1 cellular context compared by ENCODE assay signal in the genomic region with DNA sequence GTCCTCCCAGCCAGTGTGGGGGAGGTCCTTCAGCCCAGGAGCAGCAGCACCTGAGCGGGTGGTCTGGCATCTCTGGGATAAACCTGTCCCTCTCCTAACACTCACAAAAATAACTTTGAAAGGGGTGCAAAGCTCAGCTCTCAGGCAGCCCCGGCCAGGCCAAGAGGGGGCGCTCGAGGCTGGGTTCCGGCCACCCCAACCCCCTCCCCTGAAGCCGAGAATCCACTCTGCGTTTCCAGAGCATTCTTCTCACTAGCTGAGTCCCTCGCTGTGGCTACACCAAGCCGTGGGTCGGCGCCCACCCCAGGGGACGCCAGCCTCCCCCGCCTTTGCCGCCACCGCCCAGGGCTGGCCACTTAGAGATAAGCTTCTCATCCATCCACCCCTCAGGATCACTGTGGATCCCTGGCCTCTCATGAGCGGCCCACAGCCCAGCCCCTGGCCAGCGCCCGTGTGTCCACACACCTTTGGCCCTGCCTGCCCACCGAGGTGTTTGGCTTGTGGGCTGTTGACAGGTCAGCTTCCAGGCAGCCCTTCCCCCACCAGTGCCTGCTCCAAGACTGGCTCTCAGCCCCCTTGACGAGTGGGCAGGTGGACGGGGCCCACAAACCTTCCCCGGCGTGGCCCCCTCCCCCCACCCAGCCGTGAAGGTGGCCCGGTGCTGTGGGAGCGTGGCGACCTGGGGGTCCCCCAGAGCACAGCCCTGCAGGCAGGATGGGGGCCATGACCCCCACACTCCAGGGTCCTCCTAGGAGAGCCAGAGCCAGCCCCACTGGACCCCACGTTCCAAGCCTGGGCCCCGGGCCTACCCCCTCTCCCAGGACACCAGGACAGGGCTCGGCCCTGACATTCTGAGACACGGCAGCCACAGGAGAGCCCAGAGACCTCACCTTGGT.
TF ChIP-seq lines count a peak whose summit lies in the region.

No MANE protein-coding gene starts in this region.

TF ChIP-seq in K562, 482 proteins besides CTCF, POLR2A, EP300 and RAD21 (continued from another document and continues in another):
- TF ChIP-seq, protein P1, sequence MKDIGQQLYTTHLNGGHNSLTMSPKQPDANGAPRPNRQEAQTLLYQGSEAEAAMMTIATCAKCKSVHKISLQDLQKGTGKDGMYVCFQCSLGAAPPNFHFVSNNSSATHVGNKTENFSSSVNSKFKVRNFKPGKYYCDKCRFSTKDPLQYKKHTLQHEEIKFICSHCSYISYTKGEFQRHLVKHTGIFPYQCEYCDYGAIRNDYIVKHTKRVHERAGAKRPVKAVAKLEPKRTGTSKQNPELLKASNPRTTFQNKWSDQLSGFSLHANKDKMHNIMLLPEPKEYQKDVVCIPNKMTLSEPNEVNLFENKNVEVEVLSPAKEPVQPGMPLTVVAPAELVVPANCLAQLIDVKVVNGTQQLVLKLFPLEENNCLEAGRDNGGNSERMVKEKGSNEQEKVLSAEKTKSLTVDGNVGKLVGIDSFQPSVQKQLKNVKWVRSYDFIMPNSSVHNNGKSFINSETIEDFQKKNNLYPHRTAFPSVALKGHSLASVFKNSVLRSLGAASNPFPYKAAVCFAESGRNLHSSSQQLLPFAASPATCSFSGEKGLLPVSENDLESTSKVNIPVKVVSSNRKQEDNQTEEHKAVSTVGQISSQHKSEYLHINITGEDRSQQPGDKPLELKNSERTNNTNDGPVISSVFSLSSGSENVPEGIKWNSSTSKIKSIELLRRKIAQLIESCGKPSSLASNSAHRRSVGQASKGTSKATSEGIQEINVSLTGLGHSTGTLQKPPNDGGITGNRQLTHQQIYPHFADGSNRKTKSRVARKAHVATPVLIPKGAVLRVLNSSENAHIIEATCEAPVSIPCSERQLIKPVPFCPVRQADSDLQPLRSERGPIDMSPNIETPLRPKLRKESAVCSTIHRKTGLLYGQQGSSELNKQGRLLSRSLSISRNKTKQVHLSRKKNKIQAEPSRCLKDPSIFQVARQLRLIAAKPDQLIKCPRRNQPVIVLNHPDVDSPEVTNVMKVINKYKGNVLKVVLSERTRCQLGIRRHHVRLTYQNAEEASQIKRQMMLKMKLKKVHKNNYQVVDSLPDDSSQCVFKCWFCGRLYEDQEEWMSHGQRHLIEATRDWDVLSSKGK (CRISPR knock-in tag; IDR thresholded peaks at IDR 0.05), result no peak
- TF ChIP-seq ZNF12 (CRISPR knock-in tag; IDR thresholded peaks at IDR 0.05) (no peak), POLR2H (tag; IDR thresholded peaks at IDR 0.05; ENCODE audit: low read depth) (no peak), ZNF699 (CRISPR knock-in tag; IDR thresholded peaks at IDR 0.05; ENCODE audit: insufficient replicate concordance) (no peak), MAZ (CRISPR knock-in tag; conservative IDR thresholded peaks at IDR 0.05 in 1 of 2, IDR thresholded peaks at IDR 0.05 in 1 of 2) (peak; percentile 83 to 94; a peak in 3 of 4 replicates), EGR1 (conservative IDR thresholded peaks at IDR 0.05) (peak; percentile 98), PHF21A (IDR thresholded peaks at IDR 0.05; ENCODE audit: borderline replicate concordance, low read depth) (0 out of 2 replicates have a peak, but pooled peaks have one; percentile 15), LCOR (CRISPR knock-in tag; IDR thresholded peaks at IDR 0.05) (0 out of 2 replicates have a peak, but pooled peaks have one; percentile 29), ZFPM2 (CRISPR knock-in tag; IDR thresholded peaks at IDR 0.05) (no peak), PHF8 (IDR thresholded peaks at IDR 0.05; ENCODE audit: borderline replicate concordance, low read length) (peak; percentile 34; the same call in 1 of the 2 replicates), POLR2AphosphoS5 (IDR thresholded peaks at IDR 0.05; ENCODE audit: control insufficient read depth, insufficient read depth, low read depth, low read length) (peak; percentile 47; the same call in 1 of the 2 replicates), HNRNPUL1 (IDR thresholded peaks at IDR 0.05; ENCODE audit: low read length) (no peak), SNRNP70 (optimal IDR thresholded peaks at IDR 0.05; ENCODE audit: low read depth, low read length) (no peak), BCOR (IDR thresholded peaks at IDR 0.05) (peak; percentile 11; the same call in 1 of the 2 replicates), ZNF124 (CRISPR knock-in tag; IDR thresholded peaks at IDR 0.05) (peak; percentile 52; the same call in 1 of the 2 replicates), NFE2 (IDR thresholded peaks at IDR 0.05; ENCODE audit: low read depth) (no peak; the same call in 1 of the 2 replicates), IFI16 (CRISPR knock-in tag; IDR thresholded peaks at IDR 0.05) (no peak), THRAP3 (IDR thresholded peaks at IDR 0.05; ENCODE audit: borderline replicate concordance) (no peak), FOXM1 (IDR thresholded peaks at IDR 0.05; ENCODE audit: low read depth) (no peak), FOXM1 (CRISPR knock-in tag; IDR thresholded peaks at IDR 0.05; ENCODE audit: low read depth) (no peak), HNRNPLL (IDR thresholded peaks at IDR 0.05; ENCODE audit: low read depth, low read length, poor library complexity, severe bottlenecking) (no peak), MECOM (CRISPR knock-in tag; IDR thresholded peaks at IDR 0.05) (no peak), MCM3 (IDR thresholded peaks at IDR 0.05) (no peak), CC2D1A (IDR thresholded peaks at IDR 0.05) (peak; percentile 80), ZNF347 (CRISPR knock-in tag; IDR thresholded peaks at IDR 0.05; ENCODE audit: low read depth) (no peak), ILK (tag; IDR thresholded peaks at IDR 0.05; ENCODE audit: borderline replicate concordance, low read depth) (no peak), SREBF1 (IDR thresholded peaks at IDR 0.05; ENCODE audit: borderline replicate concordance, low read depth, low read length) (no peak), ARID1B (IDR thresholded peaks at IDR 0.05) (peak; percentile 89), POLR2G (IDR thresholded peaks at IDR 0.05; ENCODE audit: low read depth, low read length) (peak; percentile 81), SIX5 (IDR thresholded peaks at IDR 0.05; ENCODE audit: borderline replicate concordance in 1 of 2, insufficient read depth in 1 of 2, low read depth in 1 of 2, low read length in 2 of 2) (no peak), NR1H2 (CRISPR knock-in tag; IDR thresholded peaks at IDR 0.05) (no peak), ZNF274 (IDR thresholded peaks at IDR 0.05; ENCODE audit: borderline replicate concordance, low read depth, low read length) (no peak)
- TF ChIP-seq, protein P2, sequence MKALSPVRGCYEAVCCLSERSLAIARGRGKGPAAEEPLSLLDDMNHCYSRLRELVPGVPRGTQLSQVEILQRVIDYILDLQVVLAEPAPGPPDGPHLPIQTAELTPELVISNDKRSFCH (CRISPR knock-in tag; IDR thresholded peaks at IDR 0.05), result no peak
- TF ChIP-seq, protein P2 (tag; IDR thresholded peaks at IDR 0.05), result peak; percentile 61; the same call in 1 of the 2 replicates
- TF ChIP-seq, protein P3, sequence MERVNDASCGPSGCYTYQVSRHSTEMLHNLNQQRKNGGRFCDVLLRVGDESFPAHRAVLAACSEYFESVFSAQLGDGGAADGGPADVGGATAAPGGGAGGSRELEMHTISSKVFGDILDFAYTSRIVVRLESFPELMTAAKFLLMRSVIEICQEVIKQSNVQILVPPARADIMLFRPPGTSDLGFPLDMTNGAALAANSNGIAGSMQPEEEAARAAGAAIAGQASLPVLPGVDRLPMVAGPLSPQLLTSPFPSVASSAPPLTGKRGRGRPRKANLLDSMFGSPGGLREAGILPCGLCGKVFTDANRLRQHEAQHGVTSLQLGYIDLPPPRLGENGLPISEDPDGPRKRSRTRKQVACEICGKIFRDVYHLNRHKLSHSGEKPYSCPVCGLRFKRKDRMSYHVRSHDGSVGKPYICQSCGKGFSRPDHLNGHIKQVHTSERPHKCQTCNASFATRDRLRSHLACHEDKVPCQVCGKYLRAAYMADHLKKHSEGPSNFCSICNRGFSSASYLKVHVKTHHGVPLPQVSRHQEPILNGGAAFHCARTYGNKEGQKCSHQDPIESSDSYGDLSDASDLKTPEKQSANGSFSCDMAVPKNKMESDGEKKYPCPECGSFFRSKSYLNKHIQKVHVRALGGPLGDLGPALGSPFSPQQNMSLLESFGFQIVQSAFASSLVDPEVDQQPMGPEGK (CRISPR knock-in tag; IDR thresholded peaks at IDR 0.05; ENCODE audit: borderline replicate concordance), result no peak
- TF ChIP-seq, protein P4, sequence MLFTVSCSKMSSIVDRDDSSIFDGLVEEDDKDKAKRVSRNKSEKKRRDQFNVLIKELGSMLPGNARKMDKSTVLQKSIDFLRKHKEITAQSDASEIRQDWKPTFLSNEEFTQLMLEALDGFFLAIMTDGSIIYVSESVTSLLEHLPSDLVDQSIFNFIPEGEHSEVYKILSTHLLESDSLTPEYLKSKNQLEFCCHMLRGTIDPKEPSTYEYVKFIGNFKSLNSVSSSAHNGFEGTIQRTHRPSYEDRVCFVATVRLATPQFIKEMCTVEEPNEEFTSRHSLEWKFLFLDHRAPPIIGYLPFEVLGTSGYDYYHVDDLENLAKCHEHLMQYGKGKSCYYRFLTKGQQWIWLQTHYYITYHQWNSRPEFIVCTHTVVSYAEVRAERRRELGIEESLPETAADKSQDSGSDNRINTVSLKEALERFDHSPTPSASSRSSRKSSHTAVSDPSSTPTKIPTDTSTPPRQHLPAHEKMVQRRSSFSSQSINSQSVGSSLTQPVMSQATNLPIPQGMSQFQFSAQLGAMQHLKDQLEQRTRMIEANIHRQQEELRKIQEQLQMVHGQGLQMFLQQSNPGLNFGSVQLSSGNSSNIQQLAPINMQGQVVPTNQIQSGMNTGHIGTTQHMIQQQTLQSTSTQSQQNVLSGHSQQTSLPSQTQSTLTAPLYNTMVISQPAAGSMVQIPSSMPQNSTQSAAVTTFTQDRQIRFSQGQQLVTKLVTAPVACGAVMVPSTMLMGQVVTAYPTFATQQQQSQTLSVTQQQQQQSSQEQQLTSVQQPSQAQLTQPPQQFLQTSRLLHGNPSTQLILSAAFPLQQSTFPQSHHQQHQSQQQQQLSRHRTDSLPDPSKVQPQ (CRISPR knock-in tag; IDR thresholded peaks at IDR 0.05; ENCODE audit: borderline replicate concordance), result no peak
- TF ChIP-seq, protein P5, sequence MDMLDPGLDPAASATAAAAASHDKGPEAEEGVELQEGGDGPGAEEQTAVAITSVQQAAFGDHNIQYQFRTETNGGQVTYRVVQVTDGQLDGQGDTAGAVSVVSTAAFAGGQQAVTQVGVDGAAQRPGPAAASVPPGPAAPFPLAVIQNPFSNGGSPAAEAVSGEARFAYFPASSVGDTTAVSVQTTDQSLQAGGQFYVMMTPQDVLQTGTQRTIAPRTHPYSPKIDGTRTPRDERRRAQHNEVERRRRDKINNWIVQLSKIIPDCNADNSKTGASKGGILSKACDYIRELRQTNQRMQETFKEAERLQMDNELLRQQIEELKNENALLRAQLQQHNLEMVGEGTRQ (CRISPR knock-in tag; IDR thresholded peaks at IDR 0.05), result no peak
- TF ChIP-seq, protein P6, sequence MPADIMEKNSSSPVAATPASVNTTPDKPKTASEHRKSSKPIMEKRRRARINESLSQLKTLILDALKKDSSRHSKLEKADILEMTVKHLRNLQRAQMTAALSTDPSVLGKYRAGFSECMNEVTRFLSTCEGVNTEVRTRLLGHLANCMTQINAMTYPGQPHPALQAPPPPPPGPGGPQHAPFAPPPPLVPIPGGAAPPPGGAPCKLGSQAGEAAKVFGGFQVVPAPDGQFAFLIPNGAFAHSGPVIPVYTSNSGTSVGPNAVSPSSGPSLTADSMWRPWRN (IDR thresholded peaks at IDR 0.05; ENCODE audit: low read depth), result no peak
- TF ChIP-seq, protein P7, sequence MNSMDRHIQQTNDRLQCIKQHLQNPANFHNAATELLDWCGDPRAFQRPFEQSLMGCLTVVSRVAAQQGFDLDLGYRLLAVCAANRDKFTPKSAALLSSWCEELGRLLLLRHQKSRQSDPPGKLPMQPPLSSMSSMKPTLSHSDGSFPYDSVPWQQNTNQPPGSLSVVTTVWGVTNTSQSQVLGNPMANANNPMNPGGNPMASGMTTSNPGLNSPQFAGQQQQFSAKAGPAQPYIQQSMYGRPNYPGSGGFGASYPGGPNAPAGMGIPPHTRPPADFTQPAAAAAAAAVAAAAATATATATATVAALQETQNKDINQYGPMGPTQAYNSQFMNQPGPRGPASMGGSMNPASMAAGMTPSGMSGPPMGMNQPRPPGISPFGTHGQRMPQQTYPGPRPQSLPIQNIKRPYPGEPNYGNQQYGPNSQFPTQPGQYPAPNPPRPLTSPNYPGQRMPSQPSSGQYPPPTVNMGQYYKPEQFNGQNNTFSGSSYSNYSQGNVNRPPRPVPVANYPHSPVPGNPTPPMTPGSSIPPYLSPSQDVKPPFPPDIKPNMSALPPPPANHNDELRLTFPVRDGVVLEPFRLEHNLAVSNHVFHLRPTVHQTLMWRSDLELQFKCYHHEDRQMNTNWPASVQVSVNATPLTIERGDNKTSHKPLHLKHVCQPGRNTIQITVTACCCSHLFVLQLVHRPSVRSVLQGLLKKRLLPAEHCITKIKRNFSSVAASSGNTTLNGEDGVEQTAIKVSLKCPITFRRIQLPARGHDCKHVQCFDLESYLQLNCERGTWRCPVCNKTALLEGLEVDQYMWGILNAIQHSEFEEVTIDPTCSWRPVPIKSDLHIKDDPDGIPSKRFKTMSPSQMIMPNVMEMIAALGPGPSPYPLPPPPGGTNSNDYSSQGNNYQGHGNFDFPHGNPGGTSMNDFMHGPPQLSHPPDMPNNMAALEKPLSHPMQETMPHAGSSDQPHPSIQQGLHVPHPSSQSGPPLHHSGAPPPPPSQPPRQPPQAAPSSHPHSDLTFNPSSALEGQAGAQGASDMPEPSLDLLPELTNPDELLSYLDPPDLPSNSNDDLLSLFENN (IDR thresholded peaks at IDR 0.05; ENCODE audit: low read depth in 2 of 2, low read length in 2 of 2), result peak in 1 of 2 experiments; percentile 57; a peak in 1 of 4 replicates
- TF ChIP-seq, protein P8, sequence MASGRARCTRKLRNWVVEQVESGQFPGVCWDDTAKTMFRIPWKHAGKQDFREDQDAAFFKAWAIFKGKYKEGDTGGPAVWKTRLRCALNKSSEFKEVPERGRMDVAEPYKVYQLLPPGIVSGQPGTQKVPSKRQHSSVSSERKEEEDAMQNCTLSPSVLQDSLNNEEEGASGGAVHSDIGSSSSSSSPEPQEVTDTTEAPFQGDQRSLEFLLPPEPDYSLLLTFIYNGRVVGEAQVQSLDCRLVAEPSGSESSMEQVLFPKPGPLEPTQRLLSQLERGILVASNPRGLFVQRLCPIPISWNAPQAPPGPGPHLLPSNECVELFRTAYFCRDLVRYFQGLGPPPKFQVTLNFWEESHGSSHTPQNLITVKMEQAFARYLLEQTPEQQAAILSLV (tag; IDR thresholded peaks at IDR 0.05), result no peak
- TF ChIP-seq, protein P9, sequence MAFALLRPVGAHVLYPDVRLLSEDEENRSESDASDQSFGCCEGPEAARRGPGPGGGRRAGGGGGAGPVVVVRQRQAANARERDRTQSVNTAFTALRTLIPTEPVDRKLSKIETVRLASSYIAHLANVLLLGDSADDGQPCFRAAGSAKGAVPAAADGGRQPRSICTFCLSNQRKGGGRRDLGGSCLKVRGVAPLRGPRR (CRISPR knock-in tag; IDR thresholded peaks at IDR 0.05), result no peak
- TF ChIP-seq, protein P10, sequence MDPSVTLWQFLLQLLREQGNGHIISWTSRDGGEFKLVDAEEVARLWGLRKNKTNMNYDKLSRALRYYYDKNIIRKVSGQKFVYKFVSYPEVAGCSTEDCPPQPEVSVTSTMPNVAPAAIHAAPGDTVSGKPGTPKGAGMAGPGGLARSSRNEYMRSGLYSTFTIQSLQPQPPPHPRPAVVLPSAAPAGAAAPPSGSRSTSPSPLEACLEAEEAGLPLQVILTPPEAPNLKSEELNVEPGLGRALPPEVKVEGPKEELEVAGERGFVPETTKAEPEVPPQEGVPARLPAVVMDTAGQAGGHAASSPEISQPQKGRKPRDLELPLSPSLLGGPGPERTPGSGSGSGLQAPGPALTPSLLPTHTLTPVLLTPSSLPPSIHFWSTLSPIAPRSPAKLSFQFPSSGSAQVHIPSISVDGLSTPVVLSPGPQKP (CRISPR knock-in tag; IDR thresholded peaks at IDR 0.05), result peak; percentile 86; the same call in 1 of the 2 replicates
